ENCODE assay signal across 9 cellular contexts in the genomic region with DNA sequence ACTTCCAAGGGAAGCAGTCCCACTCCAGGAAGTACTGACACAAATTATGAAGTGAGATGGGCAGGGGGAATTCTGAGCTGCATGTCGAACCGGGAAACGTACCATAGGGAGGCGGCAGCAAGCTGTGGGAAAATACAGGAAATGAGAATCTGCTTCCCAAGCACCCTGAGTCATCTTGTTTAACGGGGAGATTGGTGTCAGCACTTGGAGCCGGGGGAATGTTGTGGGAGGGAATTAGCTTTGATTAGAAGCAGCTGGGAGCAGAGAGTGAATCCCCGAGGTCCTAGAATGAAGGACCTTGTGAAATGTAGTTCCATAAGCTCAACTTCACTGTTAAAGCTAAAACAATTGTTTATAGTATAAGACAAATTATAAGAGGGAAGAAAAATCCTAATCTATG.
A peak's percentile ranks its signal among the peaks of the same experiment; 100 is the strongest.
DNase-seq lines count a peak whose midpoint lies in the region; ATAC-seq and TF ChIP-seq lines count a peak whose summit lies in the region.
"Had no signal": no experiment of that assay in that cellular context is flagged by ENCODE, and none has a peak within 500 bp of the region (broad histone marks: within the 10 kb centered on the region; RNA-seq: fewer than 3 reads in every experiment).

No MANE protein-coding gene starts in this region.

- ATAC-seq in upper lobe of left lung (ENCODE audit: low FRiP score in 2 of 2) (peak; percentile 37 to 81), T-helper 17 cell (no peak), GM21515 (IDR thresholded peaks at IDR 0.05; ENCODE audit: unreplicated experiment) (no peak)

- peaks cover 2% of the 10 kb centered on the region for H3K9me3 Mint-ChIP-seq in endodermal cell

- no peak overlapping the region for H3K27ac Mint-ChIP-seq in endodermal cell
- no peak overlapping the region for H3K27ac Mint-ChIP-seq in T-helper 17 cell

- peak; percentile 33 for DNase-seq in colonic mucosa
- peak; percentile 86 for DNase-seq in kidney epithelial cell (ENCODE audit: low read depth)
- no peak for DNase-seq in upper lobe of left lung
- DNase-seq in endodermal cell, result no peak
- no peak for DNase-seq in spleen
- no peak for DNase-seq in T-helper 17 cell
- DNase-seq: erythroblast had no signal

- intact Hi-C loops in colonic mucosa (cut with DNase I), result no loop called here
- intact Hi-C loops in spleen (cut with DNase I; ENCODE audit: low total_unique reads), result no loop called here

- H3K27me3 ChIP-seq in colonic mucosa, result no peaks in the 10 kb centered on the region
- no peaks in the 10 kb centered on the region for H3K27me3 ChIP-seq in kidney epithelial cell (ENCODE audit: control insufficient read depth, insufficient read depth, low read length)
- H3K27me3 ChIP-seq in upper lobe of left lung, result no peaks in the 10 kb centered on the region
- H3K27me3 ChIP-seq in endodermal cell (ENCODE audit: control insufficient read depth, insufficient read depth, low read length, poor library complexity, severe bottlenecking), result no peaks in the 10 kb centered on the region
- H3K27me3 ChIP-seq in spleen (replicated peaks in 1 of 7), result peaks cover 0 to 57% (median 6%) of the 10 kb centered on the region in 7 donors

- no peak overlapping the region for H3K4me3 Mint-ChIP-seq in endodermal cell
- no peak overlapping the region for H3K4me3 Mint-ChIP-seq in T-helper 17 cell

- H3K27me3 Mint-ChIP-seq in endodermal cell (ENCODE audit: insufficient read depth) (no peaks in the 10 kb centered on the region), T-helper 17 cell (peaks cover 64% of the 10 kb centered on the region)

- H3K4me1 Mint-ChIP-seq in endodermal cell (peaks cover 16% of the 10 kb centered on the region), T-helper 17 cell (no peaks in the 10 kb centered on the region)

- TF ChIP-seq CTCF in colonic mucosa (IDR thresholded peaks at IDR 0.05) (no peak), kidney epithelial cell (IDR thresholded peaks at IDR 0.05; ENCODE audit: insufficient read depth, low read length, poor library complexity, severe bottlenecking) (peak; percentile 40), upper lobe of left lung (IDR thresholded peaks at IDR 0.05) (no peak), endodermal cell (conservative IDR thresholded peaks at IDR 0.05) (no peak), spleen (IDR thresholded peaks at IDR 0.05 in 8 of 11, conservative IDR thresholded peaks at IDR 0.05 in 3 of 11) (no peak)

- H3K36me3 ChIP-seq in colonic mucosa, result no peaks in the 10 kb centered on the region
- no peaks in the 10 kb centered on the region for H3K36me3 ChIP-seq in kidney epithelial cell (ENCODE audit: control insufficient read depth, insufficient read depth, low read length)
- H3K36me3 ChIP-seq in upper lobe of left lung, result no peaks in the 10 kb centered on the region
- H3K36me3 ChIP-seq in endodermal cell (ENCODE audit: control insufficient read depth, insufficient read depth, low read length), result no peaks in the 10 kb centered on the region
- H3K36me3 ChIP-seq in spleen, result no peaks in the 10 kb centered on the region

- no peaks in the 10 kb centered on the region for H3K4me1 ChIP-seq in colonic mucosa
- H3K4me1 ChIP-seq in upper lobe of left lung, result peaks cover 0 to 4% (median 0%) of the 10 kb centered on the region in 4 donors
- H3K4me1 ChIP-seq in endodermal cell (ENCODE audit: control insufficient read depth, insufficient read depth, low read length), result no peaks in the 10 kb centered on the region
- peaks cover 0 to 6% (median 0%) of the 10 kb centered on the region in 6 donors for H3K4me1 ChIP-seq in spleen

- TF ChIP-seq EP300 in Ishikawa (IDR thresholded peaks at IDR 0.05; ENCODE audit: borderline replicate concordance) (no peak), upper lobe of left lung (IDR thresholded peaks at IDR 0.05) (no peak)

- H3K27ac ChIP-seq in colonic mucosa (peak overlapping the region; percentile 40), upper lobe of left lung (no peak overlapping the region), endodermal cell (ENCODE audit: low read depth, low read length) (no peak overlapping the region), spleen (peak overlapping the region in 3 of 8 donors; percentile 3 to 47 (median 39))

- peak; percentile 24; the same call in 1 of the 2 replicates for TF ChIP-seq RAD21 in Ishikawa (IDR thresholded peaks at IDR 0.05; ENCODE audit: low read depth)

- WGBS in upper lobe of left lung, 2 donors, result 43 to 54% methylated on average over 7 of the region's 7 CpGs
- WGBS in endodermal cell (ENCODE audit: insufficient coverage in 1 of 2, insufficient read length in 1 of 2), 2 experiments, result 71 to 73% methylated on average over 5 to 7 of the region's 7 CpGs
- WGBS in spleen, 5 donors, result 47 to 71% (median 61%) methylated on average over 7 of the region's 7 CpGs

- H3K36me3 Mint-ChIP-seq in endodermal cell (ENCODE audit: low read depth), result no peaks in the 10 kb centered on the region
- no peaks in the 10 kb centered on the region for H3K36me3 Mint-ChIP-seq in T-helper 17 cell (ENCODE audit: low read depth)

- TF ChIP-seq POLR2A in upper lobe of left lung (IDR thresholded peaks at IDR 0.05) (no peak), spleen (IDR thresholded peaks at IDR 0.05) (no peak)

- no peaks in the 10 kb centered on the region for H3K9me3 ChIP-seq in colonic mucosa
- no peaks in the 10 kb centered on the region for H3K9me3 ChIP-seq in upper lobe of left lung
- no peaks in the 10 kb centered on the region for H3K9me3 ChIP-seq in endodermal cell (ENCODE audit: control insufficient read depth, low read length)
- peaks cover 0 to 6% (median 0%) of the 10 kb centered on the region in 8 donors for H3K9me3 ChIP-seq in spleen
- no peaks in the 10 kb centered on the region for H3K9me3 ChIP-seq in T-helper 17 cell (ENCODE audit: control insufficient read depth, low read length, poor library complexity, severe bottlenecking)

- H3K4me3 ChIP-seq in colonic mucosa, result no peak overlapping the region
- H3K4me3 ChIP-seq in kidney epithelial cell (ENCODE audit: low read depth, low read length), result no peak overlapping the region
- H3K4me3 ChIP-seq in upper lobe of left lung, result no peak overlapping the region
- H3K4me3 ChIP-seq in endodermal cell (ENCODE audit: low read length), result no peak overlapping the region
- H3K4me3 ChIP-seq in spleen, result no peak overlapping the region

- H3K9ac ChIP-seq in colonic mucosa (ENCODE audit: low read depth in 2 of 2, low read length in 2 of 2), result no peak overlapping the region
- no peak overlapping the region for H3K9ac ChIP-seq in endodermal cell (ENCODE audit: extremely low read depth, low read length, poor library complexity, severe bottlenecking)

TF ChIP-seq in Ishikawa, 13 proteins besides CTCF, POLR2A, EP300 and RAD21:
- TF ChIP-seq, protein P1, sequence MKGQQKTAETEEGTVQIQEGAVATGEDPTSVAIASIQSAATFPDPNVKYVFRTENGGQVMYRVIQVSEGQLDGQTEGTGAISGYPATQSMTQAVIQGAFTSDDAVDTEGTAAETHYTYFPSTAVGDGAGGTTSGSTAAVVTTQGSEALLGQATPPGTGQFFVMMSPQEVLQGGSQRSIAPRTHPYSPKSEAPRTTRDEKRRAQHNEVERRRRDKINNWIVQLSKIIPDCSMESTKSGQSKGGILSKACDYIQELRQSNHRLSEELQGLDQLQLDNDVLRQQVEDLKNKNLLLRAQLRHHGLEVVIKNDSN (IDR thresholded peaks at IDR 0.05), result no peak
- TF ChIP-seq EGR1 (IDR thresholded peaks at IDR 0.05) (no peak), TAF1 (IDR thresholded peaks at IDR 0.05; ENCODE audit: low read depth) (no peak), CEBPB (IDR thresholded peaks at IDR 0.05) (no peak), FOXM1 (IDR thresholded peaks at IDR 0.05; ENCODE audit: borderline replicate concordance, low read depth) (no peak), YY1 (IDR thresholded peaks at IDR 0.05; ENCODE audit: low read depth) (no peak), CREB1 (IDR thresholded peaks at IDR 0.05; ENCODE audit: low read depth) (no peak), ZBTB7A (IDR thresholded peaks at IDR 0.05; ENCODE audit: low read depth) (no peak), TEAD4 (IDR thresholded peaks at IDR 0.05) (no peak), TCF12 (IDR thresholded peaks at IDR 0.05; ENCODE audit: low read depth) (no peak)
- TF ChIP-seq, protein P2, sequence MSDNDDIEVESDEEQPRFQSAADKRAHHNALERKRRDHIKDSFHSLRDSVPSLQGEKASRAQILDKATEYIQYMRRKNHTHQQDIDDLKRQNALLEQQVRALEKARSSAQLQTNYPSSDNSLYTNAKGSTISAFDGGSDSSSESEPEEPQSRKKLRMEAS (IDR thresholded peaks at IDR 0.05), result no peak
- TF ChIP-seq, protein P3, sequence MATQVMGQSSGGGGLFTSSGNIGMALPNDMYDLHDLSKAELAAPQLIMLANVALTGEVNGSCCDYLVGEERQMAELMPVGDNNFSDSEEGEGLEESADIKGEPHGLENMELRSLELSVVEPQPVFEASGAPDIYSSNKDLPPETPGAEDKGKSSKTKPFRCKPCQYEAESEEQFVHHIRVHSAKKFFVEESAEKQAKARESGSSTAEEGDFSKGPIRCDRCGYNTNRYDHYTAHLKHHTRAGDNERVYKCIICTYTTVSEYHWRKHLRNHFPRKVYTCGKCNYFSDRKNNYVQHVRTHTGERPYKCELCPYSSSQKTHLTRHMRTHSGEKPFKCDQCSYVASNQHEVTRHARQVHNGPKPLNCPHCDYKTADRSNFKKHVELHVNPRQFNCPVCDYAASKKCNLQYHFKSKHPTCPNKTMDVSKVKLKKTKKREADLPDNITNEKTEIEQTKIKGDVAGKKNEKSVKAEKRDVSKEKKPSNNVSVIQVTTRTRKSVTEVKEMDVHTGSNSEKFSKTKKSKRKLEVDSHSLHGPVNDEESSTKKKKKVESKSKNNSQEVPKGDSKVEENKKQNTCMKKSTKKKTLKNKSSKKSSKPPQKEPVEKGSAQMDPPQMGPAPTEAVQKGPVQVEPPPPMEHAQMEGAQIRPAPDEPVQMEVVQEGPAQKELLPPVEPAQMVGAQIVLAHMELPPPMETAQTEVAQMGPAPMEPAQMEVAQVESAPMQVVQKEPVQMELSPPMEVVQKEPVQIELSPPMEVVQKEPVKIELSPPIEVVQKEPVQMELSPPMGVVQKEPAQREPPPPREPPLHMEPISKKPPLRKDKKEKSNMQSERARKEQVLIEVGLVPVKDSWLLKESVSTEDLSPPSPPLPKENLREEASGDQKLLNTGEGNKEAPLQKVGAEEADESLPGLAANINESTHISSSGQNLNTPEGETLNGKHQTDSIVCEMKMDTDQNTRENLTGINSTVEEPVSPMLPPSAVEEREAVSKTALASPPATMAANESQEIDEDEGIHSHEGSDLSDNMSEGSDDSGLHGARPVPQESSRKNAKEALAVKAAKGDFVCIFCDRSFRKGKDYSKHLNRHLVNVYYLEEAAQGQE (IDR thresholded peaks at IDR 0.05; ENCODE audit: low read depth), result no peak

Comparison
In these comparisons a context has a peak if more than half of its experiments do, and no peak if none do; other contexts are left out.
1. DNase-seq: peak in colonic mucosa (single experiment) and kidney epithelial cell (single experiment); none in upper lobe of left lung (0 of 2), endodermal cell (single experiment), spleen (single experiment) and T-helper 17 cell (0 of 3).
2. ATAC-seq: peak in upper lobe of left lung (2 of 2); none in T-helper 17 cell (single experiment) and GM21515 (single experiment).